ENCODE assay signal across 17 cellular contexts in the genomic region with DNA sequence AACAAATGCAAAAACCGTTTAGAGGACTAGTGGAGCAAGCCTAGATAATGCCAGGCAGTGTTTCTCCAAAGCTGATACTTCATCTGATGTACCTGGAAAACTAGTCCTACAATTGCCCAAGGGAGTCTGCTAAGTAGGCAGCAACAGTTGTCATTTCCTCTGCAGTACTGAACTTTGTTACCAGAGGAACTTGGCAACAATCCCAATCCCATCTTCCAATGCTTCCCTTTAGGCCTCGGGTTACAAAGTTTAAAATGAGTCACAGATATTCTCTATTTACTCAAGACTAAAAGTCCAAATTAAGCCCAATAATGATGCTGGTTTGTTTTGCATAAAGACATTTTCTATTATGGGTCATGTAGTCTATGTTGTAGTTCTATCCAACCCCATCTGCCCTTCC.
A peak's percentile ranks its signal among the peaks of the same experiment; 100 is the strongest.
DNase-seq lines count a peak whose midpoint lies in the region; ATAC-seq, FAIRE-seq and TF ChIP-seq lines count a peak whose summit lies in the region.
"Had no signal": no experiment of that assay in that cellular context is flagged by ENCODE, and none has a peak within 500 bp of the region (broad histone marks: within the 10 kb centered on the region; RNA-seq: fewer than 3 reads in every experiment).

No MANE protein-coding gene starts in this region.

- no peak for ATAC-seq in HG02840 (IDR thresholded peaks at IDR 0.05; ENCODE audit: low FRiP score, unreplicated experiment)
- ATAC-seq: gastroesophageal sphincter; stimulated activated naive B cell treated with anti-CD40 and anti-IgM and Interleukin-4, amounts not matched to agents 10 μg/mL and 1 μg/mL and 100 μg/mL, for 72 hours; upper lobe of right lung had no signal

- H3K4me3 ChIP-seq in brain microvascular endothelial cell (ENCODE audit: low read depth, low read length) (no peak overlapping the region), kidney (ENCODE audit: low read length in 2 of 2) (no peak overlapping the region)
- H3K4me3 ChIP-seq: gastroesophageal sphincter, smooth muscle cell, upper lobe of right lung had no signal

- peak; percentile 96 for FAIRE-seq in kidney (lab: Jason Lieb, UNC)

- no peaks in the 10 kb centered on the region for H3K27me3 ChIP-seq in brain microvascular endothelial cell (replicated peaks)
- H3K27me3 ChIP-seq: gastroesophageal sphincter, upper lobe of right lung had no signal

- H3K9ac ChIP-seq in kidney (ENCODE audit: low read length in 2 of 2), result no peak overlapping the region

- H3K36me3 ChIP-seq in brain microvascular endothelial cell (replicated peaks) (no peaks in the 10 kb centered on the region), kidney (ENCODE audit: control insufficient read depth in 1 of 2, insufficient read depth in 2 of 2, low read length in 2 of 2) (no peaks in the 10 kb centered on the region)
- H3K36me3 ChIP-seq: gastroesophageal sphincter, upper lobe of right lung had no signal

- intact Hi-C loops in kidney (cut with DNase I), result no loop called here

- H3K4me1 ChIP-seq in kidney (ENCODE audit: control insufficient read depth in 1 of 2, insufficient read depth in 1 of 2, low read depth in 1 of 2, low read length in 2 of 2), result no peaks in the 10 kb centered on the region
- H3K4me1 ChIP-seq: gastroesophageal sphincter, upper lobe of right lung had no signal

- no peaks in the 10 kb centered on the region for H3K9me3 ChIP-seq in kidney (ENCODE audit: control insufficient read depth in 1 of 2, low read length in 2 of 2)
- H3K9me3 ChIP-seq: gastroesophageal sphincter, upper lobe of right lung had no signal

- TF ChIP-seq CTCF in brain microvascular endothelial cell (IDR thresholded peaks at IDR 0.05; ENCODE audit: low read depth, low read length, missing control alignments) (no peak), kidney (IDR thresholded peaks at IDR 0.05; ENCODE audit: borderline replicate concordance, extremely low read depth, insufficient read depth) (no peak)

- in situ Hi-C loops in brain microvascular endothelial cell (cut with HindIII; ENCODE audit: low pct_ligation_motif_present, low sequenced_read_pairs), result no loop called here

- DNase-seq in COR-L47 (lab: John Stamatoyannopoulos, UW) (peak; percentile 16), LoVo (ENCODE audit: low spot score) (peak; percentile 57), brain microvascular endothelial cell (peak; percentile 22), kidney (no peak), NAMALWA (ENCODE audit: low spot score) (no peak), nucleus accumbens (lab: John Stamatoyannopoulos, UW) (no peak)
- no peak for DNase-seq in NK-92 treated with Interleukin-12 subunit alpha and Interleukin-12 subunit beta, amount 100 ng/mL, for 24 hours (lab: John Stamatoyannopoulos, UW)
- DNase-seq: effector CD4-positive, alpha-beta T cell; GOT3; NCI-H1092; NCI-H345; stimulated activated naive B cell treated with anti-CD40 and anti-IgM and Interleukin-4, amounts not matched to agents 10 μg/mL and 1 μg/mL and 100 μg/mL, for 72 hours; upper lobe of right lung had no signal

- no peak overlapping the region for H3K27ac ChIP-seq in brain microvascular endothelial cell
- no peak overlapping the region for H3K27ac ChIP-seq in kidney (ENCODE audit: low read depth in 2 of 2, low read length in 2 of 2)
- H3K27ac ChIP-seq: gastroesophageal sphincter, upper lobe of right lung, VCaP had no signal

Comparison
In these comparisons a context has a peak if more than half of its experiments do, and no peak if none do; other contexts are left out.
1. DNase-seq: peak in COR-L47 (single experiment), LoVo (single experiment) and brain microvascular endothelial cell (single experiment); none in kidney (single experiment), NAMALWA (single experiment), nucleus accumbens (0 of 56) and NK-92 treated with Interleukin-12 subunit alpha and Interleukin-12 subunit beta, amount 100 ng/mL, for 24 hours (single experiment).